ENCODE assay signal across 16 cellular contexts in genomic region chr1:207313131-207313530, GRCh38. TPM values are rescaled to one million over a fixed set of nuclear protein-coding genes. Genes with fewer than 3 reads are reported as not detected.
DNase-seq lines count a peak whose midpoint lies in the region; ATAC-seq and TF ChIP-seq lines count a peak whose summit lies in the region.
"Had no signal": no experiment of that assay in that cellular context is flagged by ENCODE, and none has a peak within 500 bp of the region (broad histone marks: within the 10 kb centered on the region; RNA-seq: fewer than 3 reads in every experiment).

No MANE protein-coding gene starts in this region.

- no peak overlapping the region for H3K56ac ChIP-seq in IMR-90 (ENCODE audit: extremely low read depth, insufficient read depth, low read length)

- peaks cover 6% of the 10 kb centered on the region for H3F3A ChIP-seq in PC-3 (ENCODE audit: low read length, unreplicated experiment)

- no peak overlapping the region for H3K9ac ChIP-seq in IMR-90 (ENCODE audit: low read depth, low read length)
- no peak overlapping the region for H3K9ac ChIP-seq in PC-3 (ENCODE audit: low read length)
- H3K9ac ChIP-seq: KMS-11 had no signal

- no peaks in the 10 kb centered on the region for H3K79me1 ChIP-seq in IMR-90 (ENCODE audit: low read depth in 1 of 2, low read length in 2 of 2)

- H2BK15ac ChIP-seq in IMR-90 (ENCODE audit: low read depth, low read length): 0 out of 3 replicates have a peak overlapping the region, but pooled peaks have one; percentile 60

- no peaks in the 10 kb centered on the region for H3K9me3 ChIP-seq in IMR-90 (ENCODE audit: control insufficient read depth, insufficient read depth, low read length)
- H3K9me3 ChIP-seq in PC-3 (ENCODE audit: low read length): no peaks in the 10 kb centered on the region

- no peak overlapping the region for H2AK9ac ChIP-seq in IMR-90 (replicated peaks; ENCODE audit: low read depth, low read length, poor library complexity)

- no peak overlapping the region for H2AFZ ChIP-seq in IMR-90 (replicated peaks; ENCODE audit: low read length, poor library complexity)
- no peak overlapping the region for H2AFZ ChIP-seq in PC-3 (ENCODE audit: low read length)

- H2BK20ac ChIP-seq in IMR-90 (ENCODE audit: low read depth, low read length): no peak overlapping the region

- CTCF ChIA-PET in IMR-90 (lab: Yijun Ruan, JAX) (interaction anchor here (0.6 kb wide), 1 partner anchor 92 kb away, joined by 4 read pairs; no protein-coding TSS in a partner anchor), PC-3 (lab: Charles Lee) (no interaction called here)

- peaks cover 2% of the 10 kb centered on the region for H3K4me1 ChIP-seq in IMR-90 (ENCODE audit: control insufficient read depth, insufficient read depth, low read length)
- peaks cover 68% of the 10 kb centered on the region for H3K4me1 ChIP-seq in PC-3 (ENCODE audit: insufficient read depth, low read length)

- no peak overlapping the region for H4K91ac ChIP-seq in IMR-90 (ENCODE audit: insufficient read depth, low read depth, low read length)

- H3K4me2 ChIP-seq in IMR-90 (ENCODE audit: low read depth, low read length) (no peak overlapping the region), PC-3 (ENCODE audit: low read length) (no peak overlapping the region)
- H3K4me2 ChIP-seq: KMS-11 had no signal

- in situ Hi-C loops in IMR-90 (cut with MboI; ENCODE audit: low sequenced_read_pairs): no loop called here

- no peaks in the 10 kb centered on the region for H4K20me1 ChIP-seq in IMR-90 (ENCODE audit: insufficient read depth, low read length)
- no peaks in the 10 kb centered on the region for H4K20me1 ChIP-seq in PC-3 (ENCODE audit: low read length)

- no peak overlapping the region for H2BK120ac ChIP-seq in IMR-90 (ENCODE audit: low read depth, low read length)

- H2AK5ac ChIP-seq in IMR-90 (ENCODE audit: low read depth, low read length): no peak overlapping the region

- no peak overlapping the region for H3K14ac ChIP-seq in IMR-90 (replicated peaks; ENCODE audit: low read depth, low read length)

- no peaks in the 10 kb centered on the region for H3K9me2 ChIP-seq in PC-3 (replicated peaks; ENCODE audit: low read length)

- no peak for TF ChIP-seq RAD21 in IMR-90 (IDR thresholded peaks at IDR 0.05; ENCODE audit: low read length)

- no peaks in the 10 kb centered on the region for H3K36me3 ChIP-seq in IMR-90 (ENCODE audit: control insufficient read depth, insufficient read depth, low read length)
- no peaks in the 10 kb centered on the region for H3K36me3 ChIP-seq in PC-3 (ENCODE audit: low read depth, low read length)

- no peak for TF ChIP-seq POLR2A in IMR-90 (IDR thresholded peaks at IDR 0.05; ENCODE audit: low read depth, low read length)

- intact Hi-C loops in IMR-90 (cut with micrococcal nuclease): no loop called here
- intact Hi-C loops in PC-3 (cut with micrococcal nuclease): no loop called here

- H2BK5ac ChIP-seq in IMR-90 (ENCODE audit: low read depth, low read length, poor library complexity, severe bottlenecking): no peak overlapping the region

- DNase-seq in AG20443 (ENCODE audit: low spot score) (peak; percentile 11), IMR-90 (no peak), amniotic epithelial cell (ENCODE audit: low read depth) (peak; percentile 46), fibroblast of villous mesenchyme (ENCODE audit: low read depth) (peak; percentile 57), LoVo (ENCODE audit: low spot score) (no peak), PC-3 (no peak), NCI-H1694 (lab: John Stamatoyannopoulos, UW) (no peak)
- DNase-seq: CD8-positive, alpha-beta T cell; NCI-H2107; NCI-H226; NCI-H69; NK-92 treated with Interleukin-12 subunit alpha and Interleukin-12 subunit beta, amount 100 ng/mL, for 24 hours had no signal

- H3K27me3 ChIP-seq in IMR-90 (ENCODE audit: control insufficient read depth, insufficient read depth, low read length) (no peaks in the 10 kb centered on the region), PC-3 (ENCODE audit: low read length) (no peaks in the 10 kb centered on the region)

- BruUV-seq in IMR-90 (replicated peaks; lab: Mats Ljungman, UMichigan): no TSS peak
- BruUV-seq in PC-3 (replicated peaks; lab: Mats Ljungman, UMichigan): no TSS peak

- no peak for TF ChIP-seq CTCF in IMR-90 (conservative IDR thresholded peaks at IDR 0.05; ENCODE audit: low read depth, low read length)
- TF ChIP-seq CTCF in fibroblast of villous mesenchyme (IDR thresholded peaks at IDR 0.05; ENCODE audit: insufficient read depth, low read depth, low read length): no peak
- no peak for TF ChIP-seq CTCF in PC-3 (conservative IDR thresholded peaks at IDR 0.05; ENCODE audit: low read depth, low read length)

- H3K18ac ChIP-seq in IMR-90 (ENCODE audit: low read depth, low read length): no peak overlapping the region

- no peak overlapping the region for H4K5ac ChIP-seq in IMR-90 (ENCODE audit: low read depth, low read length)

- no peak for ATAC-seq in IMR-90 (ENCODE audit: low read depth)
- no peak for ATAC-seq in PC-3
- ATAC-seq: CD8-positive, alpha-beta T cell; Panc1; Right ventricle myocardium inferior; SK-N-SH treated with all-trans-retinoic acid at 6 μM for 48 hours had no signal

- no peak overlapping the region for H4K8ac ChIP-seq in IMR-90 (ENCODE audit: low read depth in 2 of 2, low read length in 2 of 2)

- H3K27ac ChIP-seq in IMR-90 (ENCODE audit: insufficient read depth, low read length): no peak overlapping the region
- H3K27ac ChIP-seq in PC-3 (ENCODE audit: low read length): no peak overlapping the region
- H3K27ac ChIP-seq: KMS-11 had no signal

- H3K9me1 ChIP-seq in IMR-90 (ENCODE audit: insufficient read depth, low read length): peaks cover 6% of the 10 kb centered on the region

- POLR2A ChIA-PET in IMR-90 (lab: Charles Lee; ENCODE audit: unreplicated experiment) (no interaction called here), PC-3 (lab: Charles Lee; ENCODE audit: unreplicated experiment) (no interaction called here)

- H3K4ac ChIP-seq in IMR-90 (ENCODE audit: low read depth, low read length): no peak overlapping the region

- dilution Hi-C loops in IMR-90 (cut with HindIII; ENCODE audit: low sequenced_read_pairs, unreplicated experiment): no loop called here

- H3K4me3 ChIP-seq in IMR-90 (ENCODE audit: insufficient read depth, low read depth, low read length) (no peak overlapping the region), fibroblast of villous mesenchyme (ENCODE audit: low read depth, low read length) (no peak overlapping the region), PC-3 (ENCODE audit: low read length) (no peak overlapping the region)

- no peak overlapping the region for H3K23ac ChIP-seq in IMR-90 (ENCODE audit: low read depth, low read length)

- H3K79me2 ChIP-seq in PC-3 (ENCODE audit: low read length): no peaks in the 10 kb centered on the region

TF ChIP-seq in IMR-90, 13 proteins besides CTCF, POLR2A, EP300 and RAD21:
- TF ChIP-seq CEBPB (IDR thresholded peaks at IDR 0.05; ENCODE audit: low read depth, low read length): no peak
- TF ChIP-seq RFX5 (IDR thresholded peaks at IDR 0.05; ENCODE audit: low read depth, low read length): no peak
- no peak for TF ChIP-seq BHLHE40 (IDR thresholded peaks at IDR 0.05; ENCODE audit: low read depth, low read length)
- no peak for TF ChIP-seq ELK1 (IDR thresholded peaks at IDR 0.05; ENCODE audit: borderline replicate concordance, low read depth, low read length)
- TF ChIP-seq MAFK (IDR thresholded peaks at IDR 0.05; ENCODE audit: low read depth, low read length): no peak
- no peak for TF ChIP-seq FOS (IDR thresholded peaks at IDR 0.05; ENCODE audit: low read depth, low read length)

RNA-seq across cellular contexts. Expression of gene CD55, which starts 8.3 kb away (rescaled TPM):
- total RNA-seq in IMR-90 (2012; rRNA removed) (6.6 and 9.7 TPM in 2 replicates), fibroblast of villous mesenchyme (29.4 and 43.5 TPM in 2 replicates), PC-3 (2014; rRNA removed) (101 and 108 TPM in 2 replicates)
- 11.5 and 11.6 TPM in 2 replicates for polyA plus RNA-seq in IMR-90 (2012; rRNA removed)
- 5.7 and 11.0 TPM in 2 replicates for polyA plus RNA-seq in IMR-90 (2012; cell fraction: cytosol; rRNA removed)
- 1.7 and 7.2 TPM in 2 replicates for polyA plus RNA-seq in IMR-90 (2012; cell fraction: nucleus; rRNA removed; ENCODE audit: low replicate concordance)

Comparison
In these comparisons a context has a peak if more than half of its experiments do, and no peak if none do; other contexts are left out.
1. DNase-seq: peak in AG20443 (single experiment), amniotic epithelial cell (single experiment) and fibroblast of villous mesenchyme (single experiment); none in IMR-90 (single experiment), LoVo (single experiment), PC-3 (single experiment) and NCI-H1694 (single experiment).